1 cellular context compared by ENCODE assay signal in genomic region chr19:18057557-18057956, GRCh38.
TF ChIP-seq lines count a peak whose summit lies in the region.

No MANE protein-coding gene starts in this region.

TF ChIP-seq in K562, 482 proteins besides CTCF, POLR2A, EP300 and RAD21:
- TF ChIP-seq ZNF263 (CRISPR knock-in tag; IDR thresholded peaks at IDR 0.05; ENCODE audit: borderline replicate concordance) (peak; percentile 59; the same call in 1 of the 2 replicates), CEBPG (CRISPR knock-in tag; IDR thresholded peaks at IDR 0.05) (no peak), CEBPG (tag; conservative IDR thresholded peaks at IDR 0.05 in 1 of 2, IDR thresholded peaks at IDR 0.05 in 1 of 2) (no peak), RBM25 (IDR thresholded peaks at IDR 0.05; ENCODE audit: low read depth, low read length, severe bottlenecking) (peak; percentile 17)
